Comparison of ENCODE assay signal across 25 cellular contexts in genomic region chr3:53809267-53809666, GRCh38. TPM values are rescaled to one million over a fixed set of nuclear protein-coding genes. Genes with fewer than 3 reads are reported as not detected.
"Had no signal": no experiment of that assay in that cellular context is flagged by ENCODE, and none has a peak within 500 bp of the region (broad histone marks: within the 10 kb centered on the region; RNA-seq: fewer than 3 reads in every experiment).

No MANE protein-coding gene starts in this region.

- FAIRE-seq: islet of Langerhans, pancreas had no signal

- H3K27me3 ChIP-seq: dorsolateral prefrontal cortex, gastroesophageal sphincter, heart left ventricle, pancreas, transverse colon, vagina had no signal

- H3K27ac ChIP-seq: epithelial cell of prostate, gastroesophageal sphincter, heart left ventricle, lower lobe of right lung, pancreas, skin epidermis, spleen, transverse colon, vagina had no signal

- H3K4me1 ChIP-seq: lower lobe of right lung, spleen had no signal

- H3K4me1 Mint-ChIP-seq: central memory CD8-positive, alpha-beta T cell; natural killer cell had no signal

- H3K4me3 ChIP-seq: dorsolateral prefrontal cortex, gastroesophageal sphincter, heart left ventricle, lower lobe of right lung, pancreas, skin epidermis, spleen, transverse colon, vagina had no signal

- H3K36me3 ChIP-seq: gastroesophageal sphincter, heart left ventricle, pancreas, transverse colon, vagina had no signal

- H3K9me3 Mint-ChIP-seq: central memory CD8-positive, alpha-beta T cell; natural killer cell; stimulated activated memory B cell treated with anti-CD40 and anti-IgM and Interleukin-4, amounts not matched to agents 10 μg/mL and 1 μg/mL and 100 μg/mL, for 72 hours had no signal

- DNase-seq: effector CD4-positive, alpha-beta T cell; foreskin fibroblast; heart left ventricle; hippocampal formation; kidney glomerular epithelial cell; left ventricle myocardium superior; lower lobe of right lung; natural killer cell; retina; spleen; stimulated activated CD4-positive, alpha-beta T cell treated with anti-CD3 and anti-CD28 coated beads, Interleukin-4, amount 100 ng/mL, for 4 hours; stimulated activated naive CD8-positive, alpha-beta T cell treated with anti-CD3 and anti-CD28 coated beads, Interleukin-15, Interleukin-2, amounts not matched to agents 100 U/mL and 50 U/mL, for 24 hours; substantia nigra; transverse colon had no signal

- H3K36me3 Mint-ChIP-seq: natural killer cell had no signal

- H3K4me3 Mint-ChIP-seq: central memory CD8-positive, alpha-beta T cell; natural killer cell; stimulated activated memory B cell treated with anti-CD40 and anti-IgM and Interleukin-4, amounts not matched to agents 10 μg/mL and 1 μg/mL and 100 μg/mL, for 72 hours had no signal

- ATAC-seq: esophagus mucosa; gastroesophageal sphincter; heart left ventricle; left ventricle myocardium superior; natural killer cell; pancreas; stimulated activated memory B cell treated with anti-CD40 and anti-IgM and Interleukin-4, amounts not matched to agents 10 μg/mL and 1 μg/mL and 100 μg/mL, for 72 hours; stimulated activated naive CD8-positive, alpha-beta T cell treated with anti-CD3 and anti-CD28 coated beads, Interleukin-15, Interleukin-2, amounts not matched to agents 100 U/mL and 50 U/mL, for 24 hours had no signal

- H3K27ac Mint-ChIP-seq: natural killer cell; stimulated activated memory B cell treated with anti-CD40 and anti-IgM and Interleukin-4, amounts not matched to agents 10 μg/mL and 1 μg/mL and 100 μg/mL, for 72 hours had no signal

- H3K9me3 ChIP-seq: gastroesophageal sphincter, heart left ventricle, lower lobe of right lung, pancreas, spleen, transverse colon, vagina had no signal

RNA-seq across cellular contexts. Expression of gene IL17RB, which starts 37.1 kb away (rescaled TPM):
- total RNA-seq: pulmonary artery endothelial cell, vagina had no signal
